16 cellular contexts compared by ENCODE assay signal in genomic region chr5:110377411-110378392, GRCh38.
A peak's percentile ranks its signal among the peaks of the same experiment; 100 is the strongest.
DNase-seq lines count a peak whose midpoint lies in the region; ATAC-seq, FAIRE-seq and TF ChIP-seq lines count a peak whose summit lies in the region.
"Had no signal": no experiment of that assay in that cellular context is flagged by ENCODE, and none has a peak within 500 bp of the region (broad histone marks: within the 10 kb centered on the region; RNA-seq: fewer than 3 reads in every experiment).

No MANE protein-coding gene starts in this region.

- in situ Hi-C loops in astrocyte of the spinal cord (cut with HindIII; ENCODE audit: low sequenced_read_pairs) = no loop called here

- no peak overlapping the region for H3K4me2 ChIP-seq in keratinocyte (ENCODE audit: control insufficient read depth, extremely low read depth, insufficient read depth, low read depth, low read length)

- FAIRE-seq in keratinocyte (lab: Jason Lieb, UNC) = peak; percentile 32

- H3K36me3 Mint-ChIP-seq in stimulated activated naive B cell treated with anti-CD40 and anti-IgM and Interleukin-4, amounts not matched to agents 10 μg/mL and 1 μg/mL and 100 μg/mL, for 72 hours = no peaks in the 10 kb centered on the region

- no peak for TF ChIP-seq CTCF in astrocyte of the spinal cord (IDR thresholded peaks at IDR 0.05; ENCODE audit: low read depth, low read length)
- TF ChIP-seq CTCF in keratinocyte (optimal IDR thresholded peaks at IDR 0.05 in 1 of 3, IDR thresholded peaks at IDR 0.05 in 1 of 3, conservative IDR thresholded peaks at IDR 0.05 in 1 of 3; ENCODE audit: extremely low read depth in 1 of 3, insufficient read depth in 2 of 3, low read length in 3 of 3) = no peak

- dilution Hi-C loops in keratinocyte (cut with MboI; ENCODE audit: extremely low pct_ligation_motif_present, low sequenced_read_pairs) = no loop called here

- peaks cover 0 to 5% of the 10 kb centered on the region in 2 donors for H3K27me3 Mint-ChIP-seq in stimulated activated naive B cell treated with anti-CD40 and anti-IgM and Interleukin-4, amounts not matched to agents 10 μg/mL and 1 μg/mL and 100 μg/mL, for 72 hours

- H3K27ac ChIP-seq in keratinocyte (ENCODE audit: control insufficient read depth, insufficient read depth, low read length) (no peak overlapping the region), aorta (ENCODE audit: low read depth in 1 of 2, low read length in 2 of 2) (no peak overlapping the region)
- H3K27ac ChIP-seq: coronary artery, gastroesophageal sphincter, neutrophil, vagina had no signal

- DNase-seq in Right ventricle myocardium superior (no peak), left ventricle myocardium superior (no peak), astrocyte of the spinal cord (ENCODE audit: low read depth, low spot score) (peak; percentile 70), keratinocyte (ENCODE audit: low read depth, low spot score) (no peak), aorta (no peak), activated T-cell treated with anti-CD3 and anti-CD28 coated beads for 4 hours (no peak), NCI-H446 (lab: John Stamatoyannopoulos, UW) (no peak)
- DNase-seq in stimulated activated naive B cell treated with anti-CD40 and anti-IgM and Interleukin-4, amounts not matched to agents 10 μg/mL and 1 μg/mL and 100 μg/mL, for 72 hours = no peak
- DNase-seq: ACHN; activated CD4-positive, alpha-beta T cell treated with anti-CD3 and anti-CD28 coated beads, Interleukin-2, amount 50 U/mL, for 4 hours; DND-41; Karpas-422 had no signal

- no peaks in the 10 kb centered on the region for H3K9me1 ChIP-seq in keratinocyte (ENCODE audit: control insufficient read depth, extremely low read depth, insufficient read depth, low read length)

- no peaks in the 10 kb centered on the region for H3K27me3 ChIP-seq in keratinocyte (ENCODE audit: control insufficient read depth, extremely low read depth, insufficient read depth, low read length)
- no peaks in the 10 kb centered on the region for H3K27me3 ChIP-seq in aorta (ENCODE audit: control insufficient read depth in 1 of 2, insufficient read depth in 2 of 2, low read length in 1 of 2)
- H3K27me3 ChIP-seq: gastroesophageal sphincter, neutrophil, vagina had no signal

- no peaks in the 10 kb centered on the region for H4K20me1 ChIP-seq in keratinocyte (ENCODE audit: control insufficient read depth, extremely low read depth, insufficient read depth, low read length)

- intact Hi-C loops in Right ventricle myocardium superior (cut with DNase I) (no loop called here), left ventricle myocardium superior (cut with micrococcal nuclease) (no loop called here), aorta (cut with DNase I) (no loop called here)

- no peak overlapping the region for H3K27ac Mint-ChIP-seq in stimulated activated naive B cell treated with anti-CD40 and anti-IgM and Interleukin-4, amounts not matched to agents 10 μg/mL and 1 μg/mL and 100 μg/mL, for 72 hours

- no peak overlapping the region for H2AFZ ChIP-seq in keratinocyte (ENCODE audit: control insufficient read depth, low read length)

- no peaks in the 10 kb centered on the region for H3K9me3 Mint-ChIP-seq in stimulated activated naive B cell treated with anti-CD40 and anti-IgM and Interleukin-4, amounts not matched to agents 10 μg/mL and 1 μg/mL and 100 μg/mL, for 72 hours

- H3K9me3 ChIP-seq in keratinocyte (ENCODE audit: control insufficient read depth, low read depth, low read length) = no peaks in the 10 kb centered on the region
- H3K9me3 ChIP-seq in aorta (ENCODE audit: control insufficient read depth, low read length) = no peaks in the 10 kb centered on the region
- H3K9me3 ChIP-seq: gastroesophageal sphincter, neutrophil, vagina had no signal

- H3K79me2 ChIP-seq in keratinocyte (ENCODE audit: control insufficient read depth, insufficient read depth, low read length) = no peaks in the 10 kb centered on the region

- no peaks in the 10 kb centered on the region for H3K4me1 Mint-ChIP-seq in stimulated activated naive B cell treated with anti-CD40 and anti-IgM and Interleukin-4, amounts not matched to agents 10 μg/mL and 1 μg/mL and 100 μg/mL, for 72 hours

- ATAC-seq in Right ventricle myocardium superior (ENCODE audit: poor library complexity) = peak; percentile 29
- ATAC-seq in left ventricle myocardium superior = no peak
- ATAC-seq in aorta (ENCODE audit: low FRiP score) = peak; percentile 26
- ATAC-seq in stimulated activated naive B cell treated with anti-CD40 and anti-IgM and Interleukin-4, amounts not matched to agents 10 μg/mL and 1 μg/mL and 100 μg/mL, for 72 hours (replicated peaks) = no peak
- ATAC-seq: gastroesophageal sphincter had no signal

- H3K4me1 ChIP-seq in keratinocyte (ENCODE audit: control insufficient read depth, extremely low read depth, insufficient read depth, low read length) = peaks cover 5% of the 10 kb centered on the region
- peaks cover 0 to 1% of the 10 kb centered on the region in 2 donors for H3K4me1 ChIP-seq in aorta (ENCODE audit: control insufficient read depth in 1 of 2, insufficient read depth in 2 of 2, low read length in 2 of 2)
- H3K4me1 ChIP-seq: gastroesophageal sphincter, vagina had no signal

- no peak overlapping the region for H3K4me3 ChIP-seq in astrocyte of the spinal cord (ENCODE audit: low read depth, low read length)
- H3K4me3 ChIP-seq in keratinocyte (ENCODE audit: control insufficient read depth in 2 of 3, extremely low read depth in 1 of 3, insufficient read depth in 2 of 3, low read depth in 1 of 3, low read length in 3 of 3) = no peak overlapping the region
- H3K4me3 ChIP-seq in aorta (ENCODE audit: low read length in 2 of 2) = no peak overlapping the region
- H3K4me3 ChIP-seq: coronary artery, gastroesophageal sphincter, vagina had no signal

- H3K36me3 ChIP-seq in keratinocyte (ENCODE audit: control insufficient read depth in 2 of 2, extremely low read depth in 1 of 2, insufficient read depth in 2 of 2, low read length in 2 of 2) = no peaks in the 10 kb centered on the region
- no peaks in the 10 kb centered on the region for H3K36me3 ChIP-seq in aorta (ENCODE audit: control insufficient read depth in 1 of 2, insufficient read depth in 2 of 2, low read length in 1 of 2)
- H3K36me3 ChIP-seq: gastroesophageal sphincter, neutrophil, vagina had no signal

- no peak overlapping the region for H3K9ac ChIP-seq in keratinocyte (ENCODE audit: control insufficient read depth, extremely low read depth, insufficient read depth, low read length)

- 62 to 65% methylated on average over 3 of the region's 3 CpGs for WGBS in aorta, 2 donors

- no peak overlapping the region for H3K4me3 Mint-ChIP-seq in stimulated activated naive B cell treated with anti-CD40 and anti-IgM and Interleukin-4, amounts not matched to agents 10 μg/mL and 1 μg/mL and 100 μg/mL, for 72 hours

Comparison
In these comparisons a context has a peak if more than half of its experiments do, and no peak if none do; other contexts are left out.
1. ATAC-seq: peak in Right ventricle myocardium superior (single experiment) and aorta (single experiment); none in left ventricle myocardium superior (single experiment) and stimulated activated naive B cell treated with anti-CD40 and anti-IgM and Interleukin-4, amounts not matched to agents 10 μg/mL and 1 μg/mL and 100 μg/mL, for 72 hours (0 of 2).